35 cellular contexts compared by ENCODE assay signal in genomic region chr14:23408307-23408630, GRCh38. TPM values are rescaled to one million over a fixed set of nuclear protein-coding genes. Genes with fewer than 3 reads are reported as not detected.
"Had no signal": no experiment of that assay in that cellular context is flagged by ENCODE, and none has a peak within 500 bp of the region (broad histone marks: within the 10 kb centered on the region; RNA-seq: fewer than 3 reads in every experiment).

No MANE protein-coding gene starts in this region.

- H3K27me3 Mint-ChIP-seq: activated CD4-positive, alpha-beta memory T cell treated with anti-CD3 and anti-CD28 coated beads for 36 hours had no signal

- H3K27ac ChIP-seq: VCaP had no signal

- H3K4me3 Mint-ChIP-seq: activated B cell treated with CpG ODN at 0.5 μM for 24 hours; activated CD4-positive, alpha-beta memory T cell treated with anti-CD3 and anti-CD28 coated beads for 36 hours; activated CD8-positive, alpha-beta memory T cell treated with anti-CD3 and anti-CD28 coated beads, Interleukin-2, amount 10 ng/mL, durations not matched to agents 7 days and 5 days; activated naive CD4-positive, alpha-beta T cell treated with anti-CD3 and anti-CD28 coated beads, Interleukin-2, amount 10 ng/mL, durations not matched to agents 7 days and 5 days; activated naive CD8-positive, alpha-beta T cell; activated naive CD8-positive, alpha-beta T cell treated with anti-CD3 and anti-CD28 coated beads, Interleukin-2, amount 50 U/mL, for 24 hours; brain; central memory CD8-positive, alpha-beta T cell; T-cell; T-helper 17 cell had no signal

- H3K4me1 Mint-ChIP-seq: activated naive CD4-positive, alpha-beta T cell treated with anti-CD3 and anti-CD28 coated beads, Interleukin-2, amount 10 ng/mL, durations not matched to agents 7 days and 5 days; activated naive CD8-positive, alpha-beta T cell treated with anti-CD3 and anti-CD28 coated beads, Interleukin-2, amount 50 U/mL, for 24 hours; central memory CD8-positive, alpha-beta T cell; T-cell had no signal

- H3K36me3 Mint-ChIP-seq: activated CD4-positive, alpha-beta memory T cell treated with anti-CD3 and anti-CD28 coated beads for 36 hours; activated CD8-positive, alpha-beta memory T cell treated with anti-CD3 and anti-CD28 coated beads, Interleukin-2, amount 10 ng/mL, durations not matched to agents 7 days and 5 days; activated naive CD4-positive, alpha-beta T cell treated with anti-CD3 and anti-CD28 coated beads, Interleukin-2, amount 10 ng/mL, durations not matched to agents 7 days and 5 days; activated naive CD8-positive, alpha-beta T cell; brain; T-cell had no signal

- H3K9me3 Mint-ChIP-seq: activated B cell treated with CpG ODN at 0.5 μM for 24 hours; activated CD4-positive, alpha-beta memory T cell treated with anti-CD3 and anti-CD28 coated beads for 36 hours; activated naive CD4-positive, alpha-beta T cell treated with anti-CD3 and anti-CD28 coated beads, Interleukin-2, amount 10 ng/mL, durations not matched to agents 7 days and 5 days; activated naive CD8-positive, alpha-beta T cell treated with anti-CD3 and anti-CD28 coated beads, Interleukin-2, amount 50 U/mL, for 24 hours; brain; central memory CD8-positive, alpha-beta T cell; T-cell had no signal

- H3K27ac Mint-ChIP-seq: activated B cell treated with CpG ODN at 0.5 μM for 24 hours; activated CD4-positive, alpha-beta memory T cell treated with anti-CD3 and anti-CD28 coated beads for 36 hours; activated CD8-positive, alpha-beta memory T cell treated with anti-CD3 and anti-CD28 coated beads, Interleukin-2, amount 10 ng/mL, durations not matched to agents 7 days and 5 days; activated naive CD4-positive, alpha-beta T cell treated with anti-CD3 and anti-CD28 coated beads, Interleukin-2, amount 10 ng/mL, durations not matched to agents 7 days and 5 days; activated naive CD8-positive, alpha-beta T cell; activated naive CD8-positive, alpha-beta T cell treated with anti-CD3 and anti-CD28 coated beads, Interleukin-2, amount 50 U/mL, for 24 hours; T-cell; T-helper 17 cell had no signal

- DNase-seq: activated B cell treated with CpG ODN at 0.5 μM for 24 hours; activated CD4-positive, alpha-beta memory T cell treated with anti-CD3 and anti-CD28 coated beads for 36 hours; activated CD4-positive, alpha-beta T cell treated with anti-CD3 and anti-CD28 coated beads for 4 hours; activated CD4-positive, alpha-beta T cell treated with anti-CD3 and anti-CD28 coated beads, Interleukin-2, amount 50 U/mL, for 1 hour; activated CD4-positive, CD25-positive, alpha-beta regulatory T cell treated with anti-CD3 and anti-CD28 coated beads, Interleukin-2, amount 50 U/mL, for 72 hours; activated CD8-positive, alpha-beta memory T cell treated with anti-CD3 and anti-CD28 coated beads for 24 hours; activated CD8-positive, alpha-beta memory T cell treated with anti-CD3 and anti-CD28 coated beads, Interleukin-2, amount 10 ng/mL, durations not matched to agents 7 days and 5 days; activated CD8-positive, alpha-beta memory T cell treated with anti-CD3 and anti-CD28 coated beads, Interleukin-2, amount 50 U/mL, for 48 hours; activated effector memory CD4-positive, alpha-beta T cell treated with Interleukin-2 at 50 U/mL for 16 hours; activated naive CD4-positive, alpha-beta T cell treated with anti-CD3 and anti-CD28 coated beads, Interleukin-2, amount 10 ng/mL, durations not matched to agents 7 days and 5 days; activated naive CD8-positive, alpha-beta T cell treated with anti-CD3 and anti-CD28 coated beads, Interleukin-2, amount 50 U/mL, for 24 hours; activated T-cell treated with anti-CD3 and anti-CD28 coated beads, Interleukin-2, amount 50 U/mL, for 48 hours; anterior cingulate cortex; Karpas-422; NCI-H1105 treated with DMSO at 0.1 percent for 48 hours; NCI-H1436; NCI-H1694; NCI-H1930; NCI-H2081 treated with DMSO at 0.1 percent for 48 hours; NCI-H226; NCI-H446 treated with DMSO at 0.1 percent for 48 hours; NCI-H524; SIG-M5; T-cell; T-helper 17 cell had no signal

- ATAC-seq: activated CD8-positive, alpha-beta memory T cell treated with anti-CD3 and anti-CD28 coated beads, Interleukin-2, amount 10 ng/mL, durations not matched to agents 7 days and 5 days; activated naive CD8-positive, alpha-beta T cell treated with anti-CD3 and anti-CD28 coated beads, Interleukin-2, amount 50 U/mL, for 24 hours; Panc1; SK-N-SH treated with all-trans-retinoic acid at 6 μM for 48 hours; T-cell; T-helper 17 cell had no signal

RNA-seq across cellular contexts. Expression of gene MYH6, which starts 0.2 kb away (rescaled TPM):
- total RNA-seq: activated B cell treated with CpG ODN at 0.5 μM for 24 hours, bronchial epithelial cell, MCF 10A, RPMI7951, SK-MEL-5, T-cell, T-helper 17 cell had no signal

RNA-seq across cellular contexts. Expression of gene MYH7, which starts 27.2 kb away (rescaled TPM):
- total RNA-seq: activated B cell treated with CpG ODN at 0.5 μM for 24 hours, bronchial epithelial cell, MCF 10A, RPMI7951, T-cell, T-helper 17 cell had no signal

RNA-seq across cellular contexts. Expression of gene CMTM5, which starts 31.4 kb away (rescaled TPM):
- total RNA-seq: activated B cell treated with CpG ODN at 0.5 μM for 24 hours; activated CD4-positive, alpha-beta memory T cell treated with anti-CD3 and anti-CD28 coated beads for 36 hours; activated CD8-positive, alpha-beta memory T cell treated with anti-CD3 and anti-CD28 coated beads, Interleukin-2, amount 10 ng/mL, durations not matched to agents 7 days and 5 days; bronchial epithelial cell; MCF 10A; SK-MEL-5; T-cell had no signal

RNA-seq across cellular contexts. Expression of gene IL25, which starts 35.7 kb away (rescaled TPM):
- total RNA-seq: activated B cell treated with CpG ODN at 0.5 μM for 24 hours; activated CD4-positive, alpha-beta memory T cell treated with anti-CD3 and anti-CD28 coated beads for 36 hours; activated CD8-positive, alpha-beta memory T cell treated with anti-CD3 and anti-CD28 coated beads, Interleukin-2, amount 10 ng/mL, durations not matched to agents 7 days and 5 days; bronchial epithelial cell; MCF 10A; RPMI7951; SK-MEL-5; T-cell; T-helper 17 cell had no signal

RNA-seq across cellular contexts. Expression of gene EFS, which starts 43.3 kb away (rescaled TPM):
- total RNA-seq: activated B cell treated with CpG ODN at 0.5 μM for 24 hours; activated CD4-positive, alpha-beta memory T cell treated with anti-CD3 and anti-CD28 coated beads for 36 hours; activated CD8-positive, alpha-beta memory T cell treated with anti-CD3 and anti-CD28 coated beads, Interleukin-2, amount 10 ng/mL, durations not matched to agents 7 days and 5 days; MCF 10A; SK-MEL-5; T-helper 17 cell had no signal
